1 cellular context compared by ENCODE assay signal in genomic region chr16:67437513-67437912, GRCh38.
TF ChIP-seq lines count a peak whose summit lies in the region.

No MANE protein-coding gene starts in this region.

TF ChIP-seq in IMR-90, 13 proteins besides CTCF, POLR2A, EP300 and RAD21:
- no peak for TF ChIP-seq ELK1 (IDR thresholded peaks at IDR 0.05; ENCODE audit: borderline replicate concordance, low read depth, low read length)
- TF ChIP-seq RFX5 (IDR thresholded peaks at IDR 0.05; ENCODE audit: low read depth, low read length): no peak
- TF ChIP-seq MAFK (IDR thresholded peaks at IDR 0.05; ENCODE audit: low read depth, low read length): no peak
- no peak for TF ChIP-seq BHLHE40 (IDR thresholded peaks at IDR 0.05; ENCODE audit: low read depth, low read length)
- TF ChIP-seq CHD1 (IDR thresholded peaks at IDR 0.05; ENCODE audit: low read depth, low read length): no peak
- TF ChIP-seq SMC3 (IDR thresholded peaks at IDR 0.05; ENCODE audit: low read depth, low read length): no peak
- no peak for TF ChIP-seq RCOR1 (IDR thresholded peaks at IDR 0.05; ENCODE audit: insufficient replicate concordance, low read length)
- TF ChIP-seq CEBPB (IDR thresholded peaks at IDR 0.05; ENCODE audit: low read depth, low read length): no peak
- no peak for TF ChIP-seq MXI1 (IDR thresholded peaks at IDR 0.05; ENCODE audit: borderline replicate concordance, low read depth, low read length)
- no peak for TF ChIP-seq MAZ (IDR thresholded peaks at IDR 0.05; ENCODE audit: borderline replicate concordance, low read depth, low read length)
